ENCODE assay signal across 8 cellular contexts in genomic region chr19:53103141-53103902, GRCh38. TPM values are rescaled to one million over a fixed set of nuclear protein-coding genes. Genes with fewer than 3 reads are reported as not detected.
DNase-seq lines count a peak whose midpoint lies in the region; ATAC-seq and TF ChIP-seq lines count a peak whose summit lies in the region.

Gene ZNF160, minus strand, starts transcription at chr19:53103422. Its CDS starts 17,146 bp downstream, at chr19:53086276.

- H3K36me3 ChIP-seq in CD8-positive, alpha-beta T cell (ENCODE audit: insufficient read depth, low read length): no peaks in the 10 kb centered on the region

- H3K27me3 ChIP-seq in CD8-positive, alpha-beta T cell (ENCODE audit: insufficient read depth, low read length): no peaks in the 10 kb centered on the region

- peak within 1 kb of the TSS; percentile 72 for H3K4me3 ChIP-seq in CD8-positive, alpha-beta T cell (ENCODE audit: low read depth, low read length)

- peak; percentile 99 to 100 (median 100) for DNase-seq in CD8-positive, alpha-beta T cell
- peak; percentile 96 for DNase-seq in HS-27A (ENCODE audit: low read depth)
- peak; percentile 84 for DNase-seq in NK-92 treated with Interleukin-12 subunit alpha and Interleukin-12 subunit beta, amount 100 ng/mL, for 24 hours (lab: John Stamatoyannopoulos, UW)
- DNase-seq in activated CD8-positive, alpha-beta memory T cell treated with anti-CD3 and anti-CD28 coated beads for 4 hours (ENCODE audit: low read depth in 2 of 2): peak; percentile 98 to 99
- peak; percentile 98 to 99 (median 99) for DNase-seq in effector memory CD8-positive, alpha-beta T cell
- peak; percentile 98 for DNase-seq in medulla oblongata (ENCODE audit: extremely low spot score)
- DNase-seq in stimulated activated CD8-positive, alpha-beta memory T cell treated with anti-CD3 and anti-CD28 coated beads, Interleukin-12 subunit alpha, Interleukin-12 subunit beta, amount 100 ng/mL, for 1 hour (ENCODE audit: low read depth): peak; percentile 98

- peak; percentile 95 for ATAC-seq in CD8-positive, alpha-beta T cell
- ATAC-seq in GM19463 (IDR thresholded peaks at IDR 0.05; ENCODE audit: unreplicated experiment): peak; percentile 96
- ATAC-seq in effector memory CD8-positive, alpha-beta T cell (replicated peaks): peak; percentile 92

- POLR2A ChIA-PET in CD8-positive, alpha-beta T cell (lab: Charles Lee): interaction anchor here (1.4 kb wide), 1 partner anchor 140 kb away, joined by 3 read pairs; the partner anchor contains the start of gene ZNF816

- H3K27ac ChIP-seq in CD8-positive, alpha-beta T cell (ENCODE audit: low read depth, low read length): peak within 1 kb of the TSS; percentile 89

- no peaks in the 10 kb centered on the region for H3K27me3 Mint-ChIP-seq in CD8-positive, alpha-beta T cell (ENCODE audit: low read depth)
- H3K27me3 Mint-ChIP-seq in effector memory CD8-positive, alpha-beta T cell: no peaks in the 10 kb centered on the region

- H3K4me1 ChIP-seq in CD8-positive, alpha-beta T cell (ENCODE audit: insufficient read depth, low read length): peaks cover 14% of the 10 kb centered on the region

- TF ChIP-seq CTCF in CD8-positive, alpha-beta T cell (IDR thresholded peaks at IDR 0.05): no peak

- H3K9me3 Mint-ChIP-seq in CD8-positive, alpha-beta T cell: peaks cover 14% of the 10 kb centered on the region
- no peaks in the 10 kb centered on the region for H3K9me3 Mint-ChIP-seq in effector memory CD8-positive, alpha-beta T cell

- H3K4me3 Mint-ChIP-seq in CD8-positive, alpha-beta T cell: peak within 1 kb of the TSS; percentile 92
- H3K4me3 Mint-ChIP-seq in effector memory CD8-positive, alpha-beta T cell: peak within 1 kb of the TSS; percentile 76 to 84

- intact Hi-C loops in CD8-positive, alpha-beta T cell (cut with DNase I, micrococcal nuclease): loop anchor here (1.0 to 2.0 kb wide), 25 partner anchors 29 to 834 kb away; partner anchors contain the start of genes ZNF525 (in 2 of the 2), ZNF813 (in 2 of the 2), ZNF845 (in 2 of the 2) and ZNF888 (in 2 of the 2)

- CTCF ChIA-PET in CD8-positive, alpha-beta T cell (lab: Charles Lee): no interaction called here

- H3K27ac Mint-ChIP-seq in CD8-positive, alpha-beta T cell: peak within 1 kb of the TSS; percentile 97
- peak within 1 kb of the TSS; percentile 78 to 94 for H3K27ac Mint-ChIP-seq in effector memory CD8-positive, alpha-beta T cell

- peaks cover 38% of the 10 kb centered on the region for H3K4me1 Mint-ChIP-seq in CD8-positive, alpha-beta T cell (ENCODE audit: low read depth)
- H3K4me1 Mint-ChIP-seq in effector memory CD8-positive, alpha-beta T cell (ENCODE audit: low read depth in 2 of 2): peaks cover 14 to 27% of the 10 kb centered on the region in 2 donors

- no peaks in the 10 kb centered on the region for H3K9me3 ChIP-seq in CD8-positive, alpha-beta T cell (ENCODE audit: low read length)

- H3K36me3 Mint-ChIP-seq in CD8-positive, alpha-beta T cell: peaks cover 28% of the 10 kb centered on the region
- peaks cover 27% of the 10 kb centered on the region for H3K36me3 Mint-ChIP-seq in effector memory CD8-positive, alpha-beta T cell (ENCODE audit: insufficient read depth)

RNA-seq across cellular contexts. Expression of gene ZNF160, which starts in this region (rescaled TPM):
- total RNA-seq in CD8-positive, alpha-beta T cell: 10 to 100 TPM; 50.8 to 53.3 TPM

Comparison
In these comparisons a context has a peak if more than half of its experiments do, and no peak if none do; other contexts are left out.
1. Peak in every context shown above with its lines: DNase-seq, ATAC-seq, H3K4me3 ChIP-seq and H3K27ac ChIP-seq.